30 cellular contexts compared by ENCODE assay signal in genomic region chr5:154391788-154392187, GRCh38.
"Had no signal": no experiment of that assay in that cellular context is flagged by ENCODE, and none has a peak within 500 bp of the region (broad histone marks: within the 10 kb centered on the region; RNA-seq: fewer than 3 reads in every experiment).

No MANE protein-coding gene starts in this region.

- H3K27ac Mint-ChIP-seq: activated B cell treated with CpG ODN at 0.5 μM for 24 hours; activated CD8-positive, alpha-beta T cell treated with anti-CD3 and anti-CD28 coated beads for 36 hours; activated naive CD4-positive, alpha-beta T cell treated with anti-CD3 and anti-CD28 coated beads for 36 hours; activated naive CD4-positive, alpha-beta T cell treated with anti-CD3 and anti-CD28 coated beads, Interleukin-2, amount 50 U/mL, for 24 hours; activated naive CD8-positive, alpha-beta T cell treated with anti-CD3 and anti-CD28 coated beads for 36 hours; activated naive CD8-positive, alpha-beta T cell treated with anti-CD3 and anti-CD28 coated beads, Interleukin-2, amount 50 U/mL, for 24 hours; activated T-helper 2 cell treated with anti-CD3 and anti-CD28 coated beads, Interferon-gamma antibody, Interleukin-2, Interleukin-4, amounts not matched to agents 10 μg/mL and 5 μg/mL and 100 μg/mL, durations not matched to agents 14 hours and 24 hours and 36 hours; T-helper 17 cell; T-helper 2 cell treated with Interferon-gamma antibody and Interleukin-4, amounts not matched to agents 5 μg/mL and 100 μg/mL, for 36 hours had no signal

- H3K4me3 ChIP-seq: adrenal gland, body of pancreas, colonic mucosa, esophagus squamous epithelium, gastroesophageal sphincter, heart right ventricle had no signal

- H3K9me3 ChIP-seq: adrenal gland, body of pancreas, colonic mucosa, esophagus squamous epithelium, gastroesophageal sphincter, heart right ventricle had no signal

- H3K36me3 ChIP-seq: colonic mucosa, WERI-Rb-1 had no signal

- H3K4me1 Mint-ChIP-seq: activated naive CD4-positive, alpha-beta T cell treated with anti-CD3 and anti-CD28 coated beads, Interleukin-2, amount 50 U/mL, for 24 hours; activated naive CD8-positive, alpha-beta T cell treated with anti-CD3 and anti-CD28 coated beads for 36 hours; activated naive CD8-positive, alpha-beta T cell treated with anti-CD3 and anti-CD28 coated beads, Interleukin-2, amount 50 U/mL, for 24 hours had no signal

- DNase-seq: activated B cell treated with CpG ODN at 0.5 μM for 24 hours; activated CD4-positive, alpha-beta T cell treated with anti-CD3 and anti-CD28 coated beads for 48 hours; activated CD4-positive, alpha-beta T cell treated with anti-CD3 and anti-CD28 coated beads, Interleukin-2, amount 50 U/mL, for 1 hour; activated CD4-positive, alpha-beta T cell treated with anti-CD3 and anti-CD28 coated beads, Interleukin-2, amount 50 U/mL, for 48 hours; activated CD8-positive, alpha-beta memory T cell treated with anti-CD3 and anti-CD28 coated beads for 24 hours; activated CD8-positive, alpha-beta T cell treated with anti-CD3 and anti-CD28 coated beads for 36 hours; activated effector memory CD4-positive, alpha-beta T cell treated with anti-CD3 and anti-CD28 coated beads, Interleukin-2, amount 50 U/mL, for 16 hours; activated naive CD4-positive, alpha-beta T cell treated with anti-CD3 and anti-CD28 coated beads for 36 hours; activated naive CD8-positive, alpha-beta T cell treated with anti-CD3 and anti-CD28 coated beads for 36 hours; activated naive CD8-positive, alpha-beta T cell treated with anti-CD3 and anti-CD28 coated beads, Interleukin-2, amount 50 U/mL, for 24 hours; activated T-cell treated with anti-CD3 and anti-CD28 coated beads, Interleukin-2, amount 50 U/mL, for 4 hours; adrenal gland; amygdala; aorta; body of pancreas; caudate nucleus; colonic mucosa; effector CD8-positive, alpha-beta T cell; esophagus squamous epithelium; foreskin melanocyte; heart right ventricle; T-helper 17 cell; T1000; WERI-Rb-1 had no signal

- H3K4me1 ChIP-seq: adrenal gland, esophagus squamous epithelium, heart right ventricle had no signal

- H3K27me3 Mint-ChIP-seq: activated B cell treated with CpG ODN at 0.5 μM for 24 hours; activated CD8-positive, alpha-beta T cell treated with anti-CD3 and anti-CD28 coated beads for 36 hours; activated naive CD4-positive, alpha-beta T cell treated with anti-CD3 and anti-CD28 coated beads, Interleukin-2, amount 50 U/mL, for 24 hours; activated naive CD8-positive, alpha-beta T cell treated with anti-CD3 and anti-CD28 coated beads for 36 hours; activated naive CD8-positive, alpha-beta T cell treated with anti-CD3 and anti-CD28 coated beads, Interleukin-2, amount 50 U/mL, for 24 hours; T-helper 17 cell had no signal

- H3K27ac ChIP-seq: adrenal gland, body of pancreas, colonic mucosa, epithelial cell of prostate, esophagus squamous epithelium, gastroesophageal sphincter, heart right ventricle, WERI-Rb-1 had no signal

- H3K9me3 Mint-ChIP-seq: activated B cell treated with CpG ODN at 0.5 μM for 24 hours; activated CD8-positive, alpha-beta T cell treated with anti-CD3 and anti-CD28 coated beads for 36 hours; activated naive CD4-positive, alpha-beta T cell treated with anti-CD3 and anti-CD28 coated beads for 36 hours; activated naive CD4-positive, alpha-beta T cell treated with anti-CD3 and anti-CD28 coated beads, Interleukin-2, amount 50 U/mL, for 24 hours; activated naive CD8-positive, alpha-beta T cell treated with anti-CD3 and anti-CD28 coated beads for 36 hours; activated naive CD8-positive, alpha-beta T cell treated with anti-CD3 and anti-CD28 coated beads, Interleukin-2, amount 50 U/mL, for 24 hours; activated T-cell treated with anti-CD3 and anti-CD28 coated beads, Interleukin-2, amount 50 U/mL, for 4 hours; activated T-helper 2 cell treated with anti-CD3 and anti-CD28 coated beads, Interferon-gamma antibody, Interleukin-2, Interleukin-4, amounts not matched to agents 10 μg/mL and 5 μg/mL and 100 μg/mL, durations not matched to agents 14 hours and 24 hours and 36 hours; T-helper 2 cell treated with Interferon-gamma antibody and Interleukin-4, amounts not matched to agents 5 μg/mL and 100 μg/mL, for 36 hours had no signal

- H3K27me3 ChIP-seq: adrenal gland, body of pancreas, colonic mucosa, esophagus squamous epithelium, gastroesophageal sphincter, heart right ventricle had no signal

- H3K4me3 Mint-ChIP-seq: activated B cell treated with CpG ODN at 0.5 μM for 24 hours; activated CD8-positive, alpha-beta T cell treated with anti-CD3 and anti-CD28 coated beads for 36 hours; activated naive CD4-positive, alpha-beta T cell treated with anti-CD3 and anti-CD28 coated beads for 36 hours; activated naive CD4-positive, alpha-beta T cell treated with anti-CD3 and anti-CD28 coated beads, Interleukin-2, amount 50 U/mL, for 24 hours; activated naive CD8-positive, alpha-beta T cell treated with anti-CD3 and anti-CD28 coated beads for 36 hours; activated naive CD8-positive, alpha-beta T cell treated with anti-CD3 and anti-CD28 coated beads, Interleukin-2, amount 50 U/mL, for 24 hours; activated T-cell treated with anti-CD3 and anti-CD28 coated beads, Interleukin-2, amount 50 U/mL, for 4 hours; T-helper 17 cell; T-helper 2 cell treated with Interferon-gamma antibody and Interleukin-4, amounts not matched to agents 5 μg/mL and 100 μg/mL, for 36 hours had no signal

- ATAC-seq: activated CD4-positive, CD25-positive, alpha-beta regulatory T cell treated with anti-CD3 and anti-CD28 coated beads, Interleukin-2, amount 50 U/mL, for 24 hours; activated CD8-positive, alpha-beta T cell treated with anti-CD3 and anti-CD28 coated beads for 36 hours; activated naive CD8-positive, alpha-beta T cell treated with anti-CD3 and anti-CD28 coated beads, Interleukin-2, amount 50 U/mL, for 24 hours; activated T-cell treated with anti-CD3 and anti-CD28 coated beads, Interleukin-2, amount 50 U/mL, for 4 hours; body of pancreas; gastroesophageal sphincter; heart right ventricle; T-helper 17 cell had no signal
